11 cellular contexts compared by ENCODE assay signal in genomic region chr16:3825103-3825502, GRCh38. TPM values are rescaled to one million over a fixed set of nuclear protein-coding genes. Genes with fewer than 3 reads are reported as not detected.
DNase-seq lines count a peak whose midpoint lies in the region; ATAC-seq and TF ChIP-seq lines count a peak whose summit lies in the region.
"Had no signal": no experiment of that assay in that cellular context is flagged by ENCODE, and none has a peak within 500 bp of the region (broad histone marks: within the 10 kb centered on the region; RNA-seq: fewer than 3 reads in every experiment).

No MANE protein-coding gene starts in this region.

- in situ Hi-C loops in KBM-7 (cut with MboI; ENCODE audit: low pct_unique_long_range_greater_than_20kb, low sequenced_read_pairs) = no loop called here

- intact Hi-C loops in PC-3 (cut with micrococcal nuclease) = no loop called here

- H3K4me2 ChIP-seq in PC-3 (ENCODE audit: low read length) = no peak overlapping the region; the same call in 1 of the 2 replicates

- no peak overlapping the region for H3K9ac ChIP-seq in PC-3 (ENCODE audit: low read length)

- H3K36me3 Mint-ChIP-seq in effector memory CD8-positive, alpha-beta T cell (ENCODE audit: insufficient read depth) = peaks cover 13% of the 10 kb centered on the region
- H3K36me3 Mint-ChIP-seq in osteocyte (ENCODE audit: unreplicated experiment) = peaks cover 12% of the 10 kb centered on the region
- H3K36me3 Mint-ChIP-seq: WTC11 had no signal

- peaks cover 99% of the 10 kb centered on the region for H3K79me2 ChIP-seq in PC-3 (ENCODE audit: low read length)

- TF ChIP-seq CTCF in PC-3 (conservative IDR thresholded peaks at IDR 0.05; ENCODE audit: low read depth, low read length) = no peak
- TF ChIP-seq CTCF in osteocyte (IDR thresholded peaks at IDR 0.05) = no peak
- no peak for TF ChIP-seq CTCF in RWPE1 (conservative IDR thresholded peaks at IDR 0.05; ENCODE audit: low read depth)

- no peak overlapping the region for H3K4me3 ChIP-seq in PC-3 (ENCODE audit: low read length)

- POLR2A ChIA-PET in PC-3 (lab: Charles Lee; ENCODE audit: unreplicated experiment) (no interaction called here), RWPE1 (lab: Yijun Ruan, JAX; ENCODE audit: low non-redundant PET) (no interaction called here)

- peak overlapping the region; percentile 28 to 58 for H3K4me3 Mint-ChIP-seq in effector memory CD8-positive, alpha-beta T cell
- no peak overlapping the region for H3K4me3 Mint-ChIP-seq in osteocyte (ENCODE audit: unreplicated experiment)
- H3K4me3 Mint-ChIP-seq: WTC11 had no signal

- peaks cover 41% of the 10 kb centered on the region for H4K20me1 ChIP-seq in PC-3 (ENCODE audit: low read length)

- no peaks in the 10 kb centered on the region for H3K36me3 ChIP-seq in PC-3 (ENCODE audit: low read depth, low read length)

- H3K27ac ChIP-seq in PC-3 (ENCODE audit: low read length) = no peak overlapping the region
- H3K27ac ChIP-seq in RWPE1 = no peak overlapping the region

- no peaks in the 10 kb centered on the region for H3K27me3 Mint-ChIP-seq in effector memory CD8-positive, alpha-beta T cell
- H3K27me3 Mint-ChIP-seq in osteocyte (ENCODE audit: unreplicated experiment) = no peaks in the 10 kb centered on the region

- peaks cover 70 to 81% of the 10 kb centered on the region in 2 donors for H3K4me1 Mint-ChIP-seq in effector memory CD8-positive, alpha-beta T cell (ENCODE audit: low read depth in 2 of 2)
- peaks cover 81% of the 10 kb centered on the region for H3K4me1 Mint-ChIP-seq in osteocyte (ENCODE audit: unreplicated experiment)

- no peaks in the 10 kb centered on the region for H3K27me3 ChIP-seq in PC-3 (ENCODE audit: low read length)

- no peak for TF ChIP-seq POLR2A in GM18505 (IDR thresholded peaks at IDR 0.05; ENCODE audit: borderline replicate concordance, extremely low read depth, insufficient read depth, insufficient read length)

- peaks cover 27% of the 10 kb centered on the region for H3K4me1 ChIP-seq in PC-3 (ENCODE audit: insufficient read depth, low read length)

- DNase-seq in Daoy (ENCODE audit: low read depth) (peak; percentile 15), PC-3 (peak; percentile 56), osteocyte (ENCODE audit: extremely low spot score, unreplicated experiment) (no peak), KBM-7 (no peak), RWPE1 (ENCODE audit: low spot score) (no peak)
- DNase-seq in effector memory CD8-positive, alpha-beta T cell = no peak
- DNase-seq: amniotic stem cell, Karpas-422 had no signal

- ATAC-seq in PC-3 = peak; percentile 51
- peak; percentile 49 for ATAC-seq in effector memory CD8-positive, alpha-beta T cell (replicated peaks)
- ATAC-seq in GM18505 (IDR thresholded peaks at IDR 0.05; ENCODE audit: unreplicated experiment) = no peak
- ATAC-seq: Right ventricle myocardium inferior had no signal

- no peaks in the 10 kb centered on the region for H3K9me3 Mint-ChIP-seq in effector memory CD8-positive, alpha-beta T cell
- no peaks in the 10 kb centered on the region for H3K9me3 Mint-ChIP-seq in osteocyte (ENCODE audit: unreplicated experiment)
- H3K9me3 Mint-ChIP-seq: WTC11 had no signal

- CTCF ChIA-PET in PC-3 (lab: Charles Lee) = no interaction called here
- CTCF ChIA-PET in RWPE1 (lab: Yijun Ruan, JAX) = no interaction called here

- no peaks in the 10 kb centered on the region for H3K9me2 ChIP-seq in PC-3 (replicated peaks; ENCODE audit: low read length)

- no peak overlapping the region for H2AFZ ChIP-seq in PC-3 (ENCODE audit: low read length)

- BruUV-seq in PC-3 (replicated peaks; lab: Mats Ljungman, UMichigan) = no TSS peak

- H3F3A ChIP-seq in PC-3 (ENCODE audit: low read length, unreplicated experiment) = no peaks in the 10 kb centered on the region

- H3K9me3 ChIP-seq in PC-3 (ENCODE audit: low read length) = no peaks in the 10 kb centered on the region

- H3K27ac Mint-ChIP-seq in effector memory CD8-positive, alpha-beta T cell = peak overlapping the region in 1 of 2 donors; percentile 91
- peak overlapping the region; percentile 59 for H3K27ac Mint-ChIP-seq in osteocyte (ENCODE audit: unreplicated experiment)

RNA-seq across cellular contexts. Expression of gene CREBBP, which starts 55.4 kb away (rescaled TPM):
- 5.8 and 5.9 TPM in 2 replicates for total RNA-seq in Daoy (2014; rRNA removed; shearing (Covaris generic))
- total RNA-seq in PC-3 (2014; rRNA removed) (21.9 and 23.6 TPM in 2 replicates), osteocyte (107 and 109 TPM in 2 replicates)

Comparison
In these comparisons a context has a peak if more than half of its experiments do, and no peak if none do; other contexts are left out.
1. DNase-seq: peak in Daoy (single experiment) and PC-3 (single experiment); none in effector memory CD8-positive, alpha-beta T cell (0 of 3), osteocyte (single experiment), KBM-7 (single experiment) and RWPE1 (single experiment).